11 cellular contexts compared by ENCODE assay signal in genomic region chr9:127950513-127951210, GRCh38. TPM values are rescaled to one million over a fixed set of nuclear protein-coding genes. Genes with fewer than 3 reads are reported as not detected.
A peak's percentile ranks its signal among the peaks of the same experiment; 100 is the strongest.
DNase-seq lines count a peak whose midpoint lies in the region; ATAC-seq, FAIRE-seq and TF ChIP-seq lines count a peak whose summit lies in the region.
"Had no signal": no experiment of that assay in that cellular context is flagged by ENCODE, and none has a peak within 500 bp of the region (broad histone marks: within the 10 kb centered on the region; RNA-seq: fewer than 3 reads in every experiment).

No MANE protein-coding gene starts in this region.

- H3K27me3 ChIP-seq in sigmoid colon = no peaks in the 10 kb centered on the region
- no peaks in the 10 kb centered on the region for H3K27me3 ChIP-seq in foreskin keratinocyte

- TF ChIP-seq CTCF in sigmoid colon (IDR thresholded peaks at IDR 0.05) = no peak
- TF ChIP-seq CTCF in foreskin keratinocyte (conservative IDR thresholded peaks at IDR 0.05) = no peak

- WGBS in sigmoid colon, 2 donors = 44 to 72% methylated on average over 20 of the region's 20 CpGs

- peaks cover 0 to 75% (median 64%) of the 10 kb centered on the region in 4 donors for H3K4me1 ChIP-seq in sigmoid colon
- peaks cover 7% of the 10 kb centered on the region for H3K4me1 ChIP-seq in foreskin keratinocyte

- H3K36me3 ChIP-seq in sigmoid colon = peaks cover 0 to 10% (median 3%) of the 10 kb centered on the region in 4 donors

- TF ChIP-seq EP300 in sigmoid colon (IDR thresholded peaks at IDR 0.05) = no peak

- TF ChIP-seq POLR2A in sigmoid colon (IDR thresholded peaks at IDR 0.05) = no peak

- intact Hi-C loops in left ventricle myocardium superior (cut with micrococcal nuclease) (no loop called here), sigmoid colon (cut with DNase I) (no loop called here)

- H3K9me3 ChIP-seq in sigmoid colon = no peaks in the 10 kb centered on the region

- H3K27ac ChIP-seq in angular gyrus (ENCODE audit: low read depth, low read length) = peak overlapping the region; percentile 98
- H3K27ac ChIP-seq in sigmoid colon = peak overlapping the region; percentile 49 to 66 (median 54)
- no peak overlapping the region for H3K27ac ChIP-seq in foreskin keratinocyte

- ATAC-seq in left ventricle myocardium superior (peak; percentile 66), foreskin keratinocyte (no peak), GM18520 (IDR thresholded peaks at IDR 0.05; ENCODE audit: unreplicated experiment) (no peak), esophagus mucosa (no peak)

- H3K4me3 ChIP-seq in sigmoid colon = no peak overlapping the region
- H3K4me3 ChIP-seq: lung had no signal

- FAIRE-seq in GM19239 (lab: Jason Lieb, UNC) = no peak

- DNase-seq in NCI-H526 (lab: John Stamatoyannopoulos, UW) = peak; percentile 22 to 76
- DNase-seq in left ventricle myocardium superior = peak; percentile 77
- peak; percentile 82 for DNase-seq in sigmoid colon
- no peak for DNase-seq in foreskin keratinocyte
- no peak for DNase-seq in GM19239 (ENCODE audit: insufficient read length, low spot score)
- DNase-seq: EL; stimulated activated CD4-positive, alpha-beta T cell treated with anti-CD3 and anti-CD28 coated beads, Interleukin-15, amount 100 ng/mL, for 24 hours had no signal

RNA-seq across cellular contexts. Expression of gene DPM2, which starts 13.0 kb away (rescaled TPM):
- total RNA-seq in left ventricle myocardium superior (11.1 TPM), sigmoid colon (10 to 100 TPM in 2 of 4 donors, 1 to 10 TPM in 2; 6.0 to 11.9 (median 9.7) TPM), foreskin keratinocyte (32.5 and 33.4 TPM in 2 replicates), esophagus mucosa (25.7 TPM)
- polyA plus RNA-seq in sigmoid colon (10 to 100 TPM; 17.3 to 41.9 (median 24.6) TPM), foreskin keratinocyte (61.0 and 65.8 TPM in 2 replicates)

RNA-seq across cellular contexts. Expression of gene PIP5KL1, which starts 20.1 kb away (rescaled TPM):
- total RNA-seq in left ventricle myocardium superior (not detected), sigmoid colon (1 to 10 TPM in 3 of 4 donors, under 1 TPM in 1; 0.16 to 4.2 (median 2.6) TPM), foreskin keratinocyte (4.7 and 6.3 TPM in 2 replicates), esophagus mucosa (4.3 TPM)
- polyA plus RNA-seq in sigmoid colon (1 to 10 TPM in 1 of 3 donors, under 1 TPM in 1, not detected in 1; 0.70 to 1.8 TPM), foreskin keratinocyte (4.8 and 7.9 TPM in 2 replicates)

RNA-seq across cellular contexts. Expression of gene EEIG1, which starts 30.1 kb away (rescaled TPM):
- 21.6 TPM for total RNA-seq in left ventricle myocardium superior
- 10 to 100 TPM; 10.9 to 32.7 (median 19.2) TPM for total RNA-seq in sigmoid colon
- polyA plus RNA-seq in sigmoid colon = 10 to 100 TPM; 69.1 to 92.0 (median 77.0) TPM
- total RNA-seq in foreskin keratinocyte = 4.1 and 6.1 TPM in 2 replicates
- 4.0 and 5.6 TPM in 2 replicates for polyA plus RNA-seq in foreskin keratinocyte
- 108 TPM for total RNA-seq in esophagus mucosa

RNA-seq across cellular contexts. Expression of gene ST6GALNAC4, which starts 33.8 kb away (rescaled TPM):
- total RNA-seq in left ventricle myocardium superior (28.5 TPM), sigmoid colon (10 to 100 TPM; 22.8 to 27.7 (median 25.5) TPM), foreskin keratinocyte (16.6 and 18.5 TPM in 2 replicates), esophagus mucosa (11.4 TPM)
- polyA plus RNA-seq in sigmoid colon (10 to 100 TPM; 25.2 to 51.1 (median 37.7) TPM), foreskin keratinocyte (19.9 and 21.3 TPM in 2 replicates)

RNA-seq across cellular contexts. Expression of gene ST6GALNAC6, which starts 51.3 kb away (rescaled TPM):
- total RNA-seq in left ventricle myocardium superior = 50.5 TPM
- total RNA-seq in sigmoid colon = 100 to 1,000 TPM; 107 to 125 (median 114) TPM
- polyA plus RNA-seq in sigmoid colon = 100 to 1,000 TPM in 1 of 3 donors, 10 to 100 TPM in 2; 35.6 to 112 (median 87.1) TPM
- total RNA-seq in foreskin keratinocyte = 23.2 and 27.1 TPM in 2 replicates
- polyA plus RNA-seq in foreskin keratinocyte = 24.3 and 27.7 TPM in 2 replicates
- total RNA-seq in esophagus mucosa = 13.0 TPM

Comparison
In these comparisons a context has a peak if more than half of its experiments do, and no peak if none do; other contexts are left out.
1. DNase-seq: peak in NCI-H526 (2 of 2), left ventricle myocardium superior (single experiment) and sigmoid colon (single experiment); none in foreskin keratinocyte (0 of 2) and GM19239 (single experiment).